In genomic region chr5:53113947-53114346, GRCh38 we compare ENCODE assay signal across 21 cellular contexts. TPM values are rescaled to one million over a fixed set of nuclear protein-coding genes. Genes with fewer than 3 reads are reported as not detected.
DNase-seq lines count a peak whose midpoint lies in the region; ATAC-seq, FAIRE-seq and TF ChIP-seq lines count a peak whose summit lies in the region.
"Had no signal": no experiment of that assay in that cellular context is flagged by ENCODE, and none has a peak within 500 bp of the region (broad histone marks: within the 10 kb centered on the region; RNA-seq: fewer than 3 reads in every experiment).

No MANE protein-coding gene starts in this region.

- no peak overlapping the region for H3K4me3 Mint-ChIP-seq in CD4-positive, alpha-beta T cell
- H3K4me3 Mint-ChIP-seq: B cell; CD4-positive, CD25-positive, alpha-beta regulatory T cell; CD8-positive, alpha-beta memory T cell; HFFc6 had no signal

- TF ChIP-seq CTCF in HepG2 (CRISPR knock-in tag; IDR thresholded peaks at IDR 0.05) (no peak), right lobe of liver (IDR thresholded peaks at IDR 0.05) (no peak)
- no peak for TF ChIP-seq CTCF in CD4-positive, alpha-beta T cell (IDR thresholded peaks at IDR 0.05)

- H3K4ac ChIP-seq in neuronal stem cell (ENCODE audit: low read length): no peak overlapping the region

- H3K79me2 ChIP-seq in HepG2 (ENCODE audit: insufficient read depth, low read length): peaks cover 10% of the 10 kb centered on the region

- H3K27ac Mint-ChIP-seq in CD4-positive, alpha-beta T cell: no peak overlapping the region
- H3K27ac Mint-ChIP-seq: B cell; CD4-positive, CD25-positive, alpha-beta regulatory T cell; CD8-positive, alpha-beta memory T cell; HFFc6 had no signal

- CTCF ChIA-PET in HepG2 (lab: Yijun Ruan, JAX; ENCODE audit: low intra/inter-chr PET ratio, low total read pairs): no interaction called here
- CTCF ChIA-PET in CD4-positive, alpha-beta T cell (lab: Charles Lee): interaction anchor here (0.9 kb wide), 1 partner anchor 165 kb away, joined by 3 read pairs; no protein-coding TSS in a partner anchor

- no peak overlapping the region for H2BK15ac ChIP-seq in neuronal stem cell (ENCODE audit: low read length)

- POLR2A ChIA-PET in HepG2 (lab: Yijun Ruan, JAX): no interaction called here
- POLR2A ChIA-PET in CD4-positive, alpha-beta T cell (lab: Charles Lee): no interaction called here

- no peak overlapping the region for H2BK12ac ChIP-seq in neuronal stem cell (ENCODE audit: low read length)

- H4K8ac ChIP-seq in neuronal stem cell (ENCODE audit: low read depth, low read length): no peak overlapping the region

- WGBS in HepG2 (ENCODE audit: low lambda C conversion rate): 31% methylated on average over 4 of the region's 9 CpGs
- 76% methylated on average over 2 of the region's 9 CpGs for WGBS in right lobe of liver (ENCODE audit: insufficient coverage, low coverage, low lambda C conversion rate, missing lambda C conversion rate)
- no CpG with 5 or more reads among the region's 9 CpGs for WGBS in neuronal stem cell (ENCODE audit: extremely low coverage in 2 of 2, insufficient read length in 2 of 2, insufficient replicate concordance in 1 of 2), 2 donors

- TF ChIP-seq POLR2A in HepG2 (IDR thresholded peaks at IDR 0.05; ENCODE audit: insufficient read depth in 1 of 2, low read depth in 2 of 2, low read length in 2 of 2) (no peak), right lobe of liver (IDR thresholded peaks at IDR 0.05) (no peak)

- H3K9ac ChIP-seq in HepG2 (ENCODE audit: insufficient read depth, low read depth, low read length) (no peak overlapping the region), neuronal stem cell (ENCODE audit: low read depth, low read length, poor library complexity) (no peak overlapping the region)
- H3K9ac ChIP-seq: BLaER1 had no signal

- H4K91ac ChIP-seq in neuronal stem cell (ENCODE audit: low read depth, low read length, poor library complexity): no peak overlapping the region

- intact Hi-C loops in HepG2 (cut with micrococcal nuclease; ENCODE audit: unreplicated experiment) (no loop called here), right lobe of liver (cut with DNase I) (no loop called here)
- intact Hi-C loops in CD4-positive, alpha-beta T cell (cut with DNase I, micrococcal nuclease): loop anchor here in 1 of 2 experiments (5.0 kb wide), 2 partner anchors 317 to 448 kb away; partner anchors contain the start of gene NDUFS4

- H3K36me3 ChIP-seq in HepG2 (replicated peaks in 1 of 2; ENCODE audit: control insufficient read depth in 1 of 2, insufficient read depth in 2 of 2, low read length in 2 of 2) (no peaks in the 10 kb centered on the region), right lobe of liver (no peaks in the 10 kb centered on the region), neuronal stem cell (replicated peaks in 1 of 2; ENCODE audit: control insufficient read depth in 2 of 2, insufficient read depth in 2 of 2, low read length in 2 of 2) (no peaks in the 10 kb centered on the region)
- H3K36me3 ChIP-seq: BLaER1, HAP-1 had no signal

- peaks cover 5% of the 10 kb centered on the region for H3K36me3 Mint-ChIP-seq in CD4-positive, alpha-beta T cell (ENCODE audit: low read depth)
- H3K36me3 Mint-ChIP-seq: CD4-positive, CD25-positive, alpha-beta regulatory T cell had no signal

- ATAC-seq in HepG2: no peak
- no peak for ATAC-seq in right lobe of liver
- ATAC-seq in CD4-positive, alpha-beta T cell (ENCODE audit: poor library complexity): no peak
- ATAC-seq in GM18909 (IDR thresholded peaks at IDR 0.05; ENCODE audit: poor library complexity, unreplicated experiment): no peak
- ATAC-seq: GM12878 had no signal

- BruUV-seq in HepG2 (replicated peaks; lab: Mats Ljungman, UMichigan): no TSS peak

- H3K4me2 ChIP-seq in HepG2 (ENCODE audit: low read depth, low read length) (peak overlapping the region; percentile 58), neuronal stem cell (ENCODE audit: insufficient read depth, low read length, poor library complexity, severe bottlenecking) (no peak overlapping the region)
- H3K4me2 ChIP-seq: BLaER1 had no signal

- H2AFZ ChIP-seq in HepG2 (ENCODE audit: low read length) (no peak overlapping the region), neuronal stem cell (ENCODE audit: low read length) (peak overlapping the region; percentile 61)

- no peaks in the 10 kb centered on the region for H4K20me1 ChIP-seq in HepG2 (ENCODE audit: insufficient read depth, low read length)
- H4K20me1 ChIP-seq: BLaER1 had no signal

- H2BK5ac ChIP-seq in neuronal stem cell (ENCODE audit: low read length): no peak overlapping the region

- H3K9me3 Mint-ChIP-seq in CD4-positive, alpha-beta T cell: no peaks in the 10 kb centered on the region
- H3K9me3 Mint-ChIP-seq: CD4-positive, CD25-positive, alpha-beta regulatory T cell; CD8-positive, alpha-beta memory T cell; HFFc6 had no signal

- no peak for FAIRE-seq in HepG2 (lab: Jason Lieb, UNC)
- FAIRE-seq: A204.1, D721Med, GM12878 had no signal

- H3K4me1 ChIP-seq in HepG2 (ENCODE audit: insufficient read depth, low read length) (peaks cover 52% of the 10 kb centered on the region), right lobe of liver (peaks cover 0 to 9% (median 2%) of the 10 kb centered on the region in 4 donors), neuronal stem cell (ENCODE audit: control insufficient read depth in 2 of 2, insufficient read depth in 1 of 2, low read depth in 1 of 2, low read length in 2 of 2) (peaks cover 0 to 6% of the 10 kb centered on the region in 2 donors)

- no peaks in the 10 kb centered on the region for H3K79me1 ChIP-seq in neuronal stem cell (ENCODE audit: low read depth, low read length)

- DNase-seq in HepG2 (ENCODE audit: low spot score) (no peak), right lobe of liver (no peak), left kidney (ENCODE audit: low read depth, low spot score) (peak; percentile 35), neuronal stem cell (ENCODE audit: low spot score) (no peak)
- no peak for DNase-seq in CD4-positive, alpha-beta T cell
- DNase-seq: CD4-positive, CD25-positive, alpha-beta regulatory T cell; CD8-positive, alpha-beta memory T cell; DMS 273 treated with DMSO at 0.1 percent for 48 hours; DMS79; EL; GDM1; HFFc6 had no signal

- peak overlapping the region; percentile 11 for H3K27ac ChIP-seq in HepG2 (ENCODE audit: extremely low read length, insufficient read depth, low read length)
- H3K27ac ChIP-seq in right lobe of liver: no peak overlapping the region
- H3K27ac ChIP-seq in neuronal stem cell (replicated peaks; ENCODE audit: low read length): no peak overlapping the region
- no peak overlapping the region for H3K27ac ChIP-seq in CD4-positive, alpha-beta T cell (ENCODE audit: low read depth, low read length)
- H3K27ac ChIP-seq: 22Rv1, BLaER1, C4-2B had no signal

- H2AK5ac ChIP-seq in neuronal stem cell (ENCODE audit: low read depth, low read length): peak overlapping the region; percentile 40

- H2BK120ac ChIP-seq in neuronal stem cell (ENCODE audit: low read depth, low read length): no peak overlapping the region

- H3K4me3 ChIP-seq in HepG2 (replicated peaks in 1 of 3; ENCODE audit: insufficient read depth in 1 of 3, low read depth in 2 of 3, low read length in 3 of 3) (peak overlapping the region in 1 of 3 experiments; percentile 20; a peak in 1 of 6 replicates), right lobe of liver (no peak overlapping the region), neuronal stem cell (ENCODE audit: low read length in 2 of 2) (no peak overlapping the region)
- H3K4me3 ChIP-seq: BLaER1, GM12878, HAP-1 had no signal

- no peak for TF ChIP-seq RAD21 in HepG2 (CRISPR knock-in tag; IDR thresholded peaks at IDR 0.05)

- H3K23ac ChIP-seq in neuronal stem cell (ENCODE audit: low read depth, low read length, poor library complexity): no peak overlapping the region

- H3K4me1 Mint-ChIP-seq in CD4-positive, alpha-beta T cell (ENCODE audit: low read depth): peaks cover 17% of the 10 kb centered on the region

- no peak overlapping the region for H3K14ac ChIP-seq in neuronal stem cell (ENCODE audit: low read length)

- H3K9me3 ChIP-seq in HepG2 (ENCODE audit: low read length) (no peaks in the 10 kb centered on the region), right lobe of liver (no peaks in the 10 kb centered on the region), neuronal stem cell (replicated peaks in 1 of 2; ENCODE audit: control insufficient read depth in 2 of 2, insufficient read depth in 1 of 2, low read depth in 1 of 2, low read length in 2 of 2) (no peaks in the 10 kb centered on the region)
- H3K9me3 ChIP-seq in CD4-positive, alpha-beta T cell (ENCODE audit: control insufficient read depth, low read length): no peaks in the 10 kb centered on the region
- H3K9me3 ChIP-seq: HAP-1 had no signal

- TF ChIP-seq EP300 in HepG2 (IDR thresholded peaks at IDR 0.05; ENCODE audit: low read depth in 2 of 2, low read length in 2 of 2): no peak
- no peak for TF ChIP-seq EP300 in HepG2 (CRISPR knock-in tag; IDR thresholded peaks at IDR 0.05; ENCODE audit: borderline replicate concordance)

- in situ Hi-C loops in HepG2 (cut with HindIII; ENCODE audit: extremely low pct_ligation_motif_present, low pct_unique_long_range_greater_than_20kb): no loop called here

- H3K18ac ChIP-seq in neuronal stem cell (ENCODE audit: low read length): peak overlapping the region; percentile 7

- H3K27me3 Mint-ChIP-seq in CD4-positive, alpha-beta T cell: no peaks in the 10 kb centered on the region
- H3K27me3 Mint-ChIP-seq: B cell had no signal

- no peaks in the 10 kb centered on the region; a peak in 2 of 5 replicates for H3K27me3 ChIP-seq in HepG2 (ENCODE audit: control insufficient read depth in 1 of 2, insufficient read depth in 2 of 2, low read length in 2 of 2)
- H3K27me3 ChIP-seq in right lobe of liver: no peaks in the 10 kb centered on the region
- H3K27me3 ChIP-seq in neuronal stem cell (ENCODE audit: control insufficient read depth in 3 of 3, insufficient read depth in 3 of 3, low read depth in 1 of 3, low read length in 3 of 3): no peaks in the 10 kb centered on the region
- H3K27me3 ChIP-seq in CD4-positive, alpha-beta T cell (ENCODE audit: control insufficient read depth, insufficient read depth, low read length): no peaks in the 10 kb centered on the region
- H3K27me3 ChIP-seq: BLaER1 had no signal

RNA-seq across cellular contexts. Expression of gene MOCS2, which starts 4.4 kb away (rescaled TPM):
- 41.9 and 53.5 TPM in 2 replicates for total RNA-seq in HepG2 (2016; rRNA removed; fragmentation: Illumina TruSeq; extraction: Trizol)
- total RNA-seq in HepG2 (2016; cell fraction: cytosol; rRNA removed; fragmentation: Illumina TruSeq; extraction: Trizol; ENCODE audit: low read depth): 13.8 and 14.3 TPM in 2 replicates
- total RNA-seq in HepG2 (2016; cell fraction: insoluble cytoplasmic fraction; rRNA removed; fragmentation: Illumina TruSeq; extraction: Trizol): 37.8 and 54.2 TPM in 2 replicates
- total RNA-seq in HepG2 (2016; cell fraction: membrane; rRNA removed; fragmentation: Illumina TruSeq; extraction: Trizol): 36.0 and 36.2 TPM in 2 replicates
- 20.8 and 22.3 TPM in 2 replicates for total RNA-seq in HepG2 (2016; cell fraction: nucleus; rRNA removed; fragmentation: Illumina TruSeq; extraction: Trizol)
- polyA plus RNA-seq in HepG2 (2011; rRNA removed): 13.3 and 19.2 TPM in 2 replicates
- polyA plus RNA-seq in HepG2 (2011; cell fraction: cytosol; rRNA removed): 9.1 and 14.4 TPM in 2 replicates
- polyA plus RNA-seq in HepG2 (2011; cell fraction: nucleus; rRNA removed): 6.2 and 10.1 TPM in 2 replicates
- polyA plus RNA-seq in HepG2 (2012): 24.2 and 29.8 TPM in 2 replicates
- polyA plus RNA-seq in HepG2 (2016; cell fraction: cytosol; fragmentation: Illumina TruSeq; extraction: Trizol; ENCODE audit: low read depth): 20.1 and 24.5 TPM in 2 replicates
- polyA plus RNA-seq in HepG2 (2016; cell fraction: insoluble cytoplasmic fraction; fragmentation: Illumina TruSeq; extraction: Trizol; ENCODE audit: low read depth): 67.1 and 69.6 TPM in 2 replicates
- 45.5 and 45.8 TPM in 2 replicates for polyA plus RNA-seq in HepG2 (2016; cell fraction: membrane; fragmentation: Illumina TruSeq; extraction: Trizol; ENCODE audit: low read depth)
- polyA plus RNA-seq in HepG2 (2016; cell fraction: nucleus; fragmentation: Illumina TruSeq; extraction: Trizol; ENCODE audit: insufficient read depth, low read depth): 32.3 and 36.1 TPM in 2 replicates
- 3.1 and 8.6 TPM in 2 replicates for polyA minus RNA-seq in HepG2 (2011; rRNA and poly(A)+ RNA removed; ENCODE audit: low replicate concordance)
- polyA minus RNA-seq in HepG2 (2011; cell fraction: cytosol; rRNA and poly(A)+ RNA removed): 7.5 and 9.3 TPM in 2 replicates
- 16.4 and 23.2 TPM in 2 replicates for polyA minus RNA-seq in HepG2 (2011; cell fraction: nucleus; rRNA and poly(A)+ RNA removed)
- 10 to 100 TPM; 34.8 to 65.0 (median 44.6) TPM for total RNA-seq in right lobe of liver
- polyA plus RNA-seq in neuronal stem cell (2013, experiment 1 of 2): 23.4 TPM
- 23.6 TPM for polyA plus RNA-seq in neuronal stem cell (2013, experiment 2 of 2)
- 10 to 100 TPM; 19.5 to 20.4 TPM for total RNA-seq in CD4-positive, alpha-beta T cell
